1 cellular context compared by ENCODE assay signal in genomic region chr17:50660042-50660886, GRCh38.
TF ChIP-seq lines count a peak whose summit lies in the region.

No MANE protein-coding gene starts in this region.

TF ChIP-seq in H1, 55 proteins besides CTCF, POLR2A, EP300 and RAD21:
- no peak for TF ChIP-seq GABPA (IDR thresholded peaks at IDR 0.05; ENCODE audit: borderline replicate concordance, insufficient read depth, low read length)
- no peak for TF ChIP-seq SIRT6 (IDR thresholded peaks at IDR 0.05; ENCODE audit: low read length)
- TF ChIP-seq HDAC6 (IDR thresholded peaks at IDR 0.05; ENCODE audit: low read depth, low read length), result no peak
- no peak for TF ChIP-seq BCL11A (IDR thresholded peaks at IDR 0.05; ENCODE audit: low read depth in 2 of 2, low read length in 2 of 2)
- TF ChIP-seq TEAD4 (IDR thresholded peaks at IDR 0.05; ENCODE audit: low read depth, low read length), result no peak
- TF ChIP-seq, protein P1, sequence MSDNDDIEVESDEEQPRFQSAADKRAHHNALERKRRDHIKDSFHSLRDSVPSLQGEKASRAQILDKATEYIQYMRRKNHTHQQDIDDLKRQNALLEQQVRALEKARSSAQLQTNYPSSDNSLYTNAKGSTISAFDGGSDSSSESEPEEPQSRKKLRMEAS (IDR thresholded peaks at IDR 0.05), result no peak
- TF ChIP-seq, protein P2, sequence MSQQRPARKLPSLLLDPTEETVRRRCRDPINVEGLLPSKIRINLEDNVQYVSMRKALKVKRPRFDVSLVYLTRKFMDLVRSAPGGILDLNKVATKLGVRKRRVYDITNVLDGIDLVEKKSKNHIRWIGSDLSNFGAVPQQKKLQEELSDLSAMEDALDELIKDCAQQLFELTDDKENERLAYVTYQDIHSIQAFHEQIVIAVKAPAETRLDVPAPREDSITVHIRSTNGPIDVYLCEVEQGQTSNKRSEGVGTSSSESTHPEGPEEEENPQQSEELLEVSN (IDR thresholded peaks at IDR 0.05), result no peak
- no peak for TF ChIP-seq SUZ12 (IDR thresholded peaks at IDR 0.05; ENCODE audit: low read length)
- no peak for TF ChIP-seq JUND (IDR thresholded peaks at IDR 0.05; ENCODE audit: low read length)
- no peak for TF ChIP-seq ASH2L (IDR thresholded peaks at IDR 0.05; ENCODE audit: low read length)
- no peak for TF ChIP-seq EGR1 (IDR thresholded peaks at IDR 0.05; ENCODE audit: borderline replicate concordance, low read depth, low read length)
